Comparison of ENCODE assay signal across 10 cellular contexts in genomic region chr19:38559428-38560401, GRCh38. TPM values are rescaled to one million over a fixed set of nuclear protein-coding genes. Genes with fewer than 3 reads are reported as not detected.
A peak's percentile ranks its signal among the peaks of the same experiment; 100 is the strongest.
DNase-seq lines count a peak whose midpoint lies in the region; ATAC-seq, FAIRE-seq and TF ChIP-seq lines count a peak whose summit lies in the region.
"Had no signal": no experiment of that assay in that cellular context is flagged by ENCODE, and none has a peak within 500 bp of the region (broad histone marks: within the 10 kb centered on the region; RNA-seq: fewer than 3 reads in every experiment).

No MANE protein-coding gene starts in this region.

- in situ Hi-C loops in HepG2 (cut with HindIII; ENCODE audit: extremely low pct_ligation_motif_present, low pct_unique_long_range_greater_than_20kb) = no loop called here

- H3K9me3 ChIP-seq in neural progenitor cell (ENCODE audit: low read depth) (no peaks in the 10 kb centered on the region), HepG2 (ENCODE audit: low read length) (no peaks in the 10 kb centered on the region)

- H3F3A ChIP-seq in neural progenitor cell (ENCODE audit: low read depth) = no peaks in the 10 kb centered on the region

- no peak overlapping the region for H3K4me2 ChIP-seq in neural progenitor cell
- no peak overlapping the region for H3K4me2 ChIP-seq in HepG2 (ENCODE audit: low read depth, low read length)

- TF ChIP-seq CTCF in GM10266 (IDR thresholded peaks at IDR 0.05; ENCODE audit: control insufficient read depth, insufficient read depth, low read depth, missing control alignments) (no peak), chondrocyte (IDR thresholded peaks at IDR 0.05) (no peak), D721Med (IDR thresholded peaks at IDR 0.05; ENCODE audit: insufficient read depth, missing control alignments) (no peak), neural progenitor cell (IDR thresholded peaks at IDR 0.05) (no peak), HepG2 (CRISPR knock-in tag; IDR thresholded peaks at IDR 0.05) (no peak)

- H3K27me3 Mint-ChIP-seq in chondrocyte (ENCODE audit: low read depth) (peaks cover 27% of the 10 kb centered on the region), neural progenitor cell (ENCODE audit: insufficient read depth, low read depth) (peaks cover 11% of the 10 kb centered on the region)

- TF ChIP-seq POLR2A in HepG2 (IDR thresholded peaks at IDR 0.05; ENCODE audit: insufficient read depth in 1 of 2, low read depth in 2 of 2, low read length in 2 of 2) = no peak

- DNase-seq in GM10266 (ENCODE audit: extremely low spot score) (peak; percentile 81), chondrocyte (ENCODE audit: low spot score) (peak; percentile 5), OCI-M1 (lab: John Stamatoyannopoulos, UW) (no peak), D721Med (ENCODE audit: insufficient read length, low spot score) (no peak), neural progenitor cell (ENCODE audit: low spot score) (no peak), HepG2 (ENCODE audit: low spot score) (no peak)

- H3K4me1 ChIP-seq in neural progenitor cell = no peaks in the 10 kb centered on the region
- H3K4me1 ChIP-seq in HepG2 (ENCODE audit: insufficient read depth, low read length) = no peaks in the 10 kb centered on the region

- H3K9ac ChIP-seq in neural progenitor cell (no peak overlapping the region), HepG2 (ENCODE audit: insufficient read depth, low read depth, low read length) (no peak overlapping the region)

- CTCF ChIA-PET in HepG2 (lab: Yijun Ruan, JAX; ENCODE audit: low intra/inter-chr PET ratio, low total read pairs) = no interaction called here

- H3K4me3 Mint-ChIP-seq in chondrocyte (ENCODE audit: unreplicated experiment) = no peak overlapping the region
- H3K4me3 Mint-ChIP-seq in neural progenitor cell = no peak overlapping the region

- ATAC-seq in GM21381 (IDR thresholded peaks at IDR 0.05; ENCODE audit: unreplicated experiment) (peak; percentile 72), HG03571 (IDR thresholded peaks at IDR 0.05; ENCODE audit: unreplicated experiment) (peak; percentile 63), HepG2 (no peak)

- no peak for TF ChIP-seq RAD21 in HepG2 (CRISPR knock-in tag; IDR thresholded peaks at IDR 0.05)

- TF ChIP-seq EP300 in HepG2 (IDR thresholded peaks at IDR 0.05; ENCODE audit: low read depth in 2 of 2, low read length in 2 of 2) (no peak), HepG2 (CRISPR knock-in tag; IDR thresholded peaks at IDR 0.05; ENCODE audit: borderline replicate concordance) (no peak)

- H3K36me3 ChIP-seq in neural progenitor cell = no peaks in the 10 kb centered on the region
- H3K36me3 ChIP-seq in HepG2 (replicated peaks in 1 of 2; ENCODE audit: control insufficient read depth in 1 of 2, insufficient read depth in 2 of 2, low read length in 2 of 2) = no peaks in the 10 kb centered on the region

- H3K4me1 Mint-ChIP-seq in chondrocyte (ENCODE audit: low read depth) = no peaks in the 10 kb centered on the region
- H3K4me1 Mint-ChIP-seq in neural progenitor cell = peaks cover 7% of the 10 kb centered on the region

- H3K4me3 ChIP-seq in neural progenitor cell = no peak overlapping the region
- H3K4me3 ChIP-seq in HepG2 (replicated peaks in 1 of 3; ENCODE audit: insufficient read depth in 1 of 3, low read depth in 2 of 3, low read length in 3 of 3) = no peak overlapping the region

- H3K27ac ChIP-seq in neural progenitor cell (no peak overlapping the region), HepG2 (ENCODE audit: extremely low read length, insufficient read depth, low read length) (no peak overlapping the region)
- H3K27ac ChIP-seq: HL-60 had no signal

- no peak for FAIRE-seq in D721Med (lab: Jason Lieb, UNC)
- no peak for FAIRE-seq in HepG2 (lab: Jason Lieb, UNC)
- FAIRE-seq: colon had no signal

- H4K20me1 ChIP-seq in neural progenitor cell (ENCODE audit: low read depth) (no peaks in the 10 kb centered on the region), HepG2 (ENCODE audit: insufficient read depth, low read length) (no peaks in the 10 kb centered on the region)

- H3K27me3 ChIP-seq in neural progenitor cell (peaks cover 6% of the 10 kb centered on the region), HepG2 (ENCODE audit: control insufficient read depth in 1 of 2, insufficient read depth in 2 of 2, low read length in 2 of 2) (peaks cover 0 to 4% of the 10 kb centered on the region in 2 experiments; a peak in 2 of 5 replicates)

- no peaks in the 10 kb centered on the region for H3K79me2 ChIP-seq in neural progenitor cell (ENCODE audit: low read depth)
- no peaks in the 10 kb centered on the region for H3K79me2 ChIP-seq in HepG2 (ENCODE audit: insufficient read depth, low read length)

- H2AFZ ChIP-seq in neural progenitor cell (replicated peaks) (no peak overlapping the region), HepG2 (ENCODE audit: low read length) (no peak overlapping the region)

- H3K27ac Mint-ChIP-seq in chondrocyte (ENCODE audit: unreplicated experiment) (no peak overlapping the region), neural progenitor cell (no peak overlapping the region)

- intact Hi-C loops in HepG2 (cut with micrococcal nuclease; ENCODE audit: unreplicated experiment) = no loop called here

- H3K9me3 Mint-ChIP-seq in chondrocyte (ENCODE audit: low read depth) (no peaks in the 10 kb centered on the region), neural progenitor cell (no peaks in the 10 kb centered on the region)

- H3K36me3 Mint-ChIP-seq in chondrocyte (ENCODE audit: low read depth) (no peaks in the 10 kb centered on the region), neural progenitor cell (no peaks in the 10 kb centered on the region)

- BruUV-seq in HepG2 (replicated peaks; lab: Mats Ljungman, UMichigan) = no TSS peak

- WGBS in HepG2 (ENCODE audit: low lambda C conversion rate) = 19% methylated on average over 13 of the region's 13 CpGs

- POLR2A ChIA-PET in HepG2 (lab: Yijun Ruan, JAX) = interaction anchor here (0.7 kb wide), 1 partner anchor 163 kb away, joined by 5 read pairs; no protein-coding TSS in a partner anchor

TF ChIP-seq in HepG2, 621 proteins besides CTCF, POLR2A, EP300 and RAD21 (continues in another document):
- TF ChIP-seq CHD2 (IDR thresholded peaks at IDR 0.05; ENCODE audit: low read depth, low read length) = no peak
- TF ChIP-seq ZNF883 (CRISPR knock-in tag; IDR thresholded peaks at IDR 0.05; ENCODE audit: not compliant biosample characterization) = no peak
- TF ChIP-seq ZNF777 (CRISPR knock-in tag; IDR thresholded peaks at IDR 0.05) = no peak

RNA-seq across cellular contexts. Expression of gene MAP4K1, which starts 58.0 kb away (rescaled TPM):
- total RNA-seq in chondrocyte = 0.23 to 1.4 TPM (median 1.4 TPM) in 3 replicates
- total RNA-seq in neural progenitor cell (ENCODE audit: low replicate concordance) = 1.9 and 3.6 TPM in 2 replicates
- 0.89 TPM in 1 of 2 replicates, not detected in the other for total RNA-seq in HepG2 (2016; rRNA removed; fragmentation: Illumina TruSeq; extraction: Trizol)
- not detected in 2 replicates for total RNA-seq in HepG2 (2016; cell fraction: cytosol; rRNA removed; fragmentation: Illumina TruSeq; extraction: Trizol; ENCODE audit: low read depth)
- 0.39 and 0.41 TPM in 2 replicates for total RNA-seq in HepG2 (2016; cell fraction: insoluble cytoplasmic fraction; rRNA removed; fragmentation: Illumina TruSeq; extraction: Trizol)
- total RNA-seq in HepG2 (2016; cell fraction: membrane; rRNA removed; fragmentation: Illumina TruSeq; extraction: Trizol) = 0.19 and 0.62 TPM in 2 replicates
- total RNA-seq in HepG2 (2016; cell fraction: nucleus; rRNA removed; fragmentation: Illumina TruSeq; extraction: Trizol) = 0.60 TPM in 1 of 2 replicates, not detected in the other
- polyA plus RNA-seq in HepG2 (2011; rRNA removed) = 0.24 and 0.35 TPM in 2 replicates
- 0.05 and 0.31 TPM in 2 replicates for polyA plus RNA-seq in HepG2 (2011; cell fraction: cytosol; rRNA removed)
- polyA plus RNA-seq in HepG2 (2011; cell fraction: nucleus; rRNA removed) = 2.1 and 2.6 TPM in 2 replicates
- polyA plus RNA-seq in HepG2 (2012) = 0.44 and 0.64 TPM in 2 replicates
- not detected in 2 replicates for polyA plus RNA-seq in HepG2 (2016; cell fraction: cytosol; fragmentation: Illumina TruSeq; extraction: Trizol; ENCODE audit: low read depth)
- polyA plus RNA-seq in HepG2 (2016; cell fraction: insoluble cytoplasmic fraction; fragmentation: Illumina TruSeq; extraction: Trizol; ENCODE audit: low read depth) = 0.52 TPM in 1 of 2 replicates, not detected in the other
- not detected in 2 replicates for polyA plus RNA-seq in HepG2 (2016; cell fraction: membrane; fragmentation: Illumina TruSeq; extraction: Trizol; ENCODE audit: low read depth)
- polyA plus RNA-seq in HepG2 (2016; cell fraction: nucleus; fragmentation: Illumina TruSeq; extraction: Trizol; ENCODE audit: insufficient read depth, low read depth) = 1.4 and 3.1 TPM in 2 replicates
- polyA minus RNA-seq in HepG2 (2011; rRNA and poly(A)+ RNA removed; ENCODE audit: low replicate concordance) = 0.91 TPM in 1 of 2 replicates, not detected in the other
- polyA minus RNA-seq in HepG2 (2011; cell fraction: cytosol; rRNA and poly(A)+ RNA removed) = not detected in 2 replicates
- not detected in 2 replicates for polyA minus RNA-seq in HepG2 (2011; cell fraction: nucleus; rRNA and poly(A)+ RNA removed)

RNA-seq across cellular contexts. Expression of gene EIF3K, which starts 59.3 kb away (rescaled TPM):
- total RNA-seq in chondrocyte = 177 to 208 TPM (median 185 TPM) in 3 replicates
- 261 and 432 TPM in 2 replicates for total RNA-seq in neural progenitor cell (ENCODE audit: low replicate concordance)
- total RNA-seq in HepG2 (2016; rRNA removed; fragmentation: Illumina TruSeq; extraction: Trizol) = 258 and 351 TPM in 2 replicates
- 100 and 104 TPM in 2 replicates for total RNA-seq in HepG2 (2016; cell fraction: cytosol; rRNA removed; fragmentation: Illumina TruSeq; extraction: Trizol; ENCODE audit: low read depth)
- total RNA-seq in HepG2 (2016; cell fraction: insoluble cytoplasmic fraction; rRNA removed; fragmentation: Illumina TruSeq; extraction: Trizol) = 260 and 364 TPM in 2 replicates
- 174 and 175 TPM in 2 replicates for total RNA-seq in HepG2 (2016; cell fraction: membrane; rRNA removed; fragmentation: Illumina TruSeq; extraction: Trizol)
- 92.4 TPM in 2 replicates for total RNA-seq in HepG2 (2016; cell fraction: nucleus; rRNA removed; fragmentation: Illumina TruSeq; extraction: Trizol)
- polyA plus RNA-seq in HepG2 (2011; rRNA removed) = 179 and 230 TPM in 2 replicates
- polyA plus RNA-seq in HepG2 (2011; cell fraction: cytosol; rRNA removed) = 271 and 427 TPM in 2 replicates
- 210 and 224 TPM in 2 replicates for polyA plus RNA-seq in HepG2 (2011; cell fraction: nucleus; rRNA removed)
- 171 and 172 TPM in 2 replicates for polyA plus RNA-seq in HepG2 (2012)
- 106 and 109 TPM in 2 replicates for polyA plus RNA-seq in HepG2 (2016; cell fraction: cytosol; fragmentation: Illumina TruSeq; extraction: Trizol; ENCODE audit: low read depth)
- polyA plus RNA-seq in HepG2 (2016; cell fraction: insoluble cytoplasmic fraction; fragmentation: Illumina TruSeq; extraction: Trizol; ENCODE audit: low read depth) = 349 and 386 TPM in 2 replicates
- polyA plus RNA-seq in HepG2 (2016; cell fraction: membrane; fragmentation: Illumina TruSeq; extraction: Trizol; ENCODE audit: low read depth) = 161 and 168 TPM in 2 replicates
- 163 and 169 TPM in 2 replicates for polyA plus RNA-seq in HepG2 (2016; cell fraction: nucleus; fragmentation: Illumina TruSeq; extraction: Trizol; ENCODE audit: insufficient read depth, low read depth)
- 199 and 296 TPM in 2 replicates for polyA minus RNA-seq in HepG2 (2011; rRNA and poly(A)+ RNA removed; ENCODE audit: low replicate concordance)
- polyA minus RNA-seq in HepG2 (2011; cell fraction: cytosol; rRNA and poly(A)+ RNA removed) = 94.6 and 127 TPM in 2 replicates
- polyA minus RNA-seq in HepG2 (2011; cell fraction: nucleus; rRNA and poly(A)+ RNA removed) = 43.4 and 51.5 TPM in 2 replicates

Comparison
In these comparisons a context has a peak if more than half of its experiments do, and no peak if none do; other contexts are left out.
1. DNase-seq: peak in GM10266 (single experiment) and chondrocyte (single experiment); none in OCI-M1 (single experiment), D721Med (single experiment), neural progenitor cell (single experiment) and HepG2 (single experiment).